In the genomic region with DNA sequence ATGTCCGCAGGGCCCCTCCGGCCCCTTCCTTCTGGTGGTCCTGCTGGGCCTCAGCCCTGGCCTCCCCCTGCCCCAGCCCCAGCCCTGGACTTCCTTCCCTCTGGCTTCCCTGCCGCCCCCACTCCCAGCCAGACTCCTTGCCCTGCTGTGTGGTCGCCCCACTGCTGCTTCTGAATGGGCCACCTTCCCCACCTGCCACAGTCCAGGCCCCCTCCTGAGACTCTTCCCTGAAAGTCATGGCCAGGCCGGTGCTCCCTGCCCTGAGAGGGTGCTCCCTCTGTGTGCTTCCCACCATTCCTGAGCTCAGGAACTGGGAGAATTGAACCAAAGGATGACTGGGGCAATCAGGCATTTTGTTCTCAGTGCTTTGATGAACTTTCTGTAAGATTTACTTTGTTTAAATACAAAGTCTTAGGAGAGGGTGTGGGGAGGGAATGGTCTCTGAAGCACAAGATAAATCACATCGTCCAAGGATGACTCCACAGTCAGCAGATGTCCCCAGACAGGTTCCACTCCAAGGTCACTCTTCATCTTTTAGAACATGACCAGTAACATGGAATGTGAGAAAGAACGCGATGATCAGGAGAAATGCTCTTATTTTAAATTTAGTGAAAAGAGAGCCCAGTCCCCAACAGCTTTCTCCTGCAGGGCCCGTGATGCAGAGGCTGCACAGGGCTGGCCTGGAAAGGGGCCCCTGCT, we compare ENCODE assay signal across 8 cellular contexts. TPM values are rescaled to one million over a fixed set of nuclear protein-coding genes. Genes with fewer than 3 reads are reported as not detected.
DNase-seq lines count a peak whose midpoint lies in the region; ATAC-seq and TF ChIP-seq lines count a peak whose summit lies in the region.

No MANE protein-coding gene starts in this region.

- H2AK9ac ChIP-seq in IMR-90 (replicated peaks; ENCODE audit: low read depth, low read length, poor library complexity), result peak overlapping the region; percentile 78

- BruUV-seq in IMR-90 (replicated peaks; lab: Mats Ljungman, UMichigan), result no TSS peak

- H3K56ac ChIP-seq in IMR-90 (ENCODE audit: extremely low read depth, insufficient read depth, low read length), result no peak overlapping the region

- H3K4me1 ChIP-seq in ACC112 (ENCODE audit: control insufficient read depth, insufficient read depth, low read length, unreplicated experiment), result no peaks in the 10 kb centered on the region
- H3K4me1 ChIP-seq in IMR-90 (ENCODE audit: control insufficient read depth, insufficient read depth, low read length), result peaks cover 8% of the 10 kb centered on the region
- peaks cover 18 to 24% of the 10 kb centered on the region in 2 donors for H3K4me1 ChIP-seq in naive thymus-derived CD4-positive, alpha-beta T cell (ENCODE audit: control insufficient read depth in 2 of 2, insufficient read depth in 2 of 2, low read length in 2 of 2)

- DNase-seq in IMR-90 (no peak), choroid plexus epithelial cell (ENCODE audit: low read depth) (no peak), G401 (ENCODE audit: low spot score) (no peak), KG1 (lab: John Stamatoyannopoulos, UW) (no peak), NCI-H1694 (lab: John Stamatoyannopoulos, UW) (no peak)
- peak in 1 of 9 donors; percentile 18 for DNase-seq in naive thymus-derived CD4-positive, alpha-beta T cell

- peak overlapping the region; percentile 88 to 98 (median 96) for H3K27ac Mint-ChIP-seq in naive thymus-derived CD4-positive, alpha-beta T cell

- no peak for ATAC-seq in IMR-90 (ENCODE audit: low read depth)
- ATAC-seq in naive thymus-derived CD4-positive, alpha-beta T cell, result no peak
- no peak for ATAC-seq in activated CD4-positive, CD25-positive, alpha-beta regulatory T cell treated with anti-CD3 and anti-CD28 coated beads, Interleukin-2, amount 50 U/mL, for 24 hours

- H4K91ac ChIP-seq in IMR-90 (ENCODE audit: insufficient read depth, low read depth, low read length), result peak overlapping the region; percentile 68

- no peak for TF ChIP-seq RAD21 in IMR-90 (IDR thresholded peaks at IDR 0.05; ENCODE audit: low read length)

- TF ChIP-seq POLR2A in IMR-90 (IDR thresholded peaks at IDR 0.05; ENCODE audit: low read depth, low read length), result no peak

- no peaks in the 10 kb centered on the region for H3K9me3 ChIP-seq in IMR-90 (ENCODE audit: control insufficient read depth, insufficient read depth, low read length)
- H3K9me3 ChIP-seq in naive thymus-derived CD4-positive, alpha-beta T cell (ENCODE audit: control insufficient read depth in 2 of 3, low read length in 3 of 3), result no peaks in the 10 kb centered on the region

- H2BK120ac ChIP-seq in IMR-90 (ENCODE audit: low read depth, low read length), result no peak overlapping the region

- peaks cover 8% of the 10 kb centered on the region for H3K9me1 ChIP-seq in IMR-90 (ENCODE audit: insufficient read depth, low read length)

- peak overlapping the region; percentile 83 to 90; a peak in 3 of 4 replicates for H4K8ac ChIP-seq in IMR-90 (ENCODE audit: low read depth in 2 of 2, low read length in 2 of 2)

- H2BK15ac ChIP-seq in IMR-90 (ENCODE audit: low read depth, low read length), result no peak overlapping the region

- H3K27me3 Mint-ChIP-seq in naive thymus-derived CD4-positive, alpha-beta T cell, result no peaks in the 10 kb centered on the region

- H3K36me3 ChIP-seq in ACC112 (ENCODE audit: insufficient read depth, low read length) (no peaks in the 10 kb centered on the region), IMR-90 (ENCODE audit: control insufficient read depth, insufficient read depth, low read length) (peaks cover 13% of the 10 kb centered on the region; the same call in 1 of the 2 replicates)
- peaks cover 0 to 24% (median 6%) of the 10 kb centered on the region in 3 experiments for H3K36me3 ChIP-seq in naive thymus-derived CD4-positive, alpha-beta T cell (ENCODE audit: control insufficient read depth in 2 of 3, insufficient read depth in 3 of 3, low read length in 3 of 3)

- no peak overlapping the region for H3K23ac ChIP-seq in IMR-90 (ENCODE audit: low read depth, low read length)

- H2BK5ac ChIP-seq in IMR-90 (ENCODE audit: low read depth, low read length, poor library complexity, severe bottlenecking), result no peak overlapping the region

- TF ChIP-seq CTCF in IMR-90 (conservative IDR thresholded peaks at IDR 0.05; ENCODE audit: low read depth, low read length) (no peak), choroid plexus epithelial cell (conservative IDR thresholded peaks at IDR 0.05; ENCODE audit: low read depth, low read length) (no peak)

- H3K4me2 ChIP-seq in IMR-90 (ENCODE audit: low read depth, low read length), result peak overlapping the region; percentile 55

- in situ Hi-C loops in IMR-90 (cut with MboI; ENCODE audit: low sequenced_read_pairs) (no loop called here), G401 (cut with HindIII; ENCODE audit: low sequenced_read_pairs) (no loop called here)

- dilution Hi-C loops in IMR-90 (cut with HindIII; ENCODE audit: low sequenced_read_pairs, unreplicated experiment), result no loop called here

- intact Hi-C loops in IMR-90 (cut with micrococcal nuclease), result no loop called here
- intact Hi-C loops in naive thymus-derived CD4-positive, alpha-beta T cell (cut with micrococcal nuclease), result loop anchor here (2.0 to 10.0 kb wide), 4 partner anchors 19 to 503 kb away; partner anchors contain the start of genes APOBEC3F (in 1 of the 2), APOBEC3G (in 1 of the 2) and ATF4 (in 1 of the 2)

- peak overlapping the region; percentile 60 for H3K4ac ChIP-seq in IMR-90 (ENCODE audit: low read depth, low read length)

- H3K27me3 ChIP-seq in ACC112 (ENCODE audit: insufficient read depth, low read length) (no peaks in the 10 kb centered on the region), IMR-90 (ENCODE audit: control insufficient read depth, insufficient read depth, low read length) (no peaks in the 10 kb centered on the region)
- H3K27me3 ChIP-seq in naive thymus-derived CD4-positive, alpha-beta T cell (ENCODE audit: control insufficient read depth in 2 of 2, insufficient read depth in 2 of 2, low read length in 2 of 2), result no peaks in the 10 kb centered on the region

- H4K20me1 ChIP-seq in IMR-90 (ENCODE audit: insufficient read depth, low read length), result no peaks in the 10 kb centered on the region

- H3K79me1 ChIP-seq in IMR-90 (ENCODE audit: low read depth in 1 of 2, low read length in 2 of 2), result peaks cover 0 to 19% of the 10 kb centered on the region in 2 experiments

- H2AK5ac ChIP-seq in IMR-90 (ENCODE audit: low read depth, low read length), result peak overlapping the region; percentile 76; the same call in 1 of the 2 replicates

- POLR2A ChIA-PET in IMR-90 (lab: Charles Lee; ENCODE audit: unreplicated experiment), result no interaction called here
- POLR2A ChIA-PET in naive thymus-derived CD4-positive, alpha-beta T cell (lab: Charles Lee), result interaction anchor here (0.7 to 2.0 kb wide), 10 partner anchors 8 to 297 kb away, joined by 3 to 6 read pairs (median 4); partner anchors contain the start of genes APOBEC3F and RPL3

- peak overlapping the region; percentile 55; the same call in 1 of the 2 replicates for H3K14ac ChIP-seq in IMR-90 (replicated peaks; ENCODE audit: low read depth, low read length)

- H3K4me3 ChIP-seq in ACC112 (ENCODE audit: low read depth, low read length), result peak overlapping the region; percentile 80
- no peak overlapping the region for H3K4me3 ChIP-seq in IMR-90 (ENCODE audit: insufficient read depth, low read depth, low read length)
- H3K4me3 ChIP-seq in choroid plexus epithelial cell (ENCODE audit: low read depth, low read length), result peak overlapping the region; percentile 53
- H3K4me3 ChIP-seq in naive thymus-derived CD4-positive, alpha-beta T cell (ENCODE audit: low read length), result peak overlapping the region; percentile 76

- H3K4me3 Mint-ChIP-seq in naive thymus-derived CD4-positive, alpha-beta T cell, result peak overlapping the region; percentile 91 to 98 (median 94)

- H3K36me3 Mint-ChIP-seq in naive thymus-derived CD4-positive, alpha-beta T cell, result peaks cover 0 to 35% (median 8%) of the 10 kb centered on the region in 5 donors

- no peaks in the 10 kb centered on the region for H3K9me3 Mint-ChIP-seq in naive thymus-derived CD4-positive, alpha-beta T cell

- 94% methylated on average over 2 of the region's 9 CpGs; no CpG with 5 or more reads in 1 of the 2 experiments for WGBS in IMR-90 (ENCODE audit: extremely low coverage in 2 of 2, insufficient read length in 1 of 2), 2 experiments

- H3K9ac ChIP-seq in IMR-90 (ENCODE audit: low read depth, low read length), result no peak overlapping the region

- H2AFZ ChIP-seq in ACC112 (ENCODE audit: low read length, unreplicated experiment) (no peak overlapping the region), IMR-90 (replicated peaks; ENCODE audit: low read length, poor library complexity) (peak overlapping the region; percentile 51)

- no peak overlapping the region for H2BK20ac ChIP-seq in IMR-90 (ENCODE audit: low read depth, low read length)

- CTCF ChIA-PET in IMR-90 (lab: Yijun Ruan, JAX), result no interaction called here
- CTCF ChIA-PET in naive thymus-derived CD4-positive, alpha-beta T cell (lab: Charles Lee), result interaction anchor here (0.9 to 1.0 kb wide), 2 partner anchors 152 to 295 kb away, joined by 3 read pairs; no protein-coding TSS in a partner anchor

- peaks cover 29 to 73% (median 54%) of the 10 kb centered on the region in 7 donors for H3K4me1 Mint-ChIP-seq in naive thymus-derived CD4-positive, alpha-beta T cell

- H3K27ac ChIP-seq in ACC112 (ENCODE audit: low read depth, low read length), result peak overlapping the region; percentile 3; the same call in 1 of the 2 replicates
- peak overlapping the region; percentile 38 for H3K27ac ChIP-seq in IMR-90 (ENCODE audit: insufficient read depth, low read length)
- H3K27ac ChIP-seq in naive thymus-derived CD4-positive, alpha-beta T cell (ENCODE audit: low read depth, low read length), result peak overlapping the region; percentile 86

- H3K18ac ChIP-seq in IMR-90 (ENCODE audit: low read depth, low read length), result peak overlapping the region; percentile 22; the same call in 1 of the 2 replicates

- peak overlapping the region; percentile 82 for H4K5ac ChIP-seq in IMR-90 (ENCODE audit: low read depth, low read length)

- H3K79me2 ChIP-seq in ACC112 (ENCODE audit: control insufficient read depth, insufficient read depth, low read length, unreplicated experiment), result no peaks in the 10 kb centered on the region

RNA-seq across cellular contexts. Expression of gene APOBEC3D, which starts 0.8 kb away (rescaled TPM):
- total RNA-seq in IMR-90 (2012; rRNA removed), result 0.54 and 0.56 TPM in 2 replicates
- polyA plus RNA-seq in IMR-90 (2012; rRNA removed), result 0.44 and 0.51 TPM in 2 replicates
- polyA plus RNA-seq in IMR-90 (2012; cell fraction: cytosol; rRNA removed), result 0.11 and 0.20 TPM in 2 replicates
- 2.5 and 3.7 TPM in 2 replicates for polyA plus RNA-seq in IMR-90 (2012; cell fraction: nucleus; rRNA removed; ENCODE audit: low replicate concordance)
- 10 to 100 TPM; 10.9 to 40.8 (median 19.1) TPM for total RNA-seq in naive thymus-derived CD4-positive, alpha-beta T cell
- 1 to 10 TPM; 7.0 to 9.4 TPM for polyA plus RNA-seq in naive thymus-derived CD4-positive, alpha-beta T cell
- 0.54 TPM in 1 of 2 replicates, not detected in the other for total RNA-seq in G401 (2014; rRNA removed; shearing (Covaris generic))

RNA-seq across cellular contexts. Expression of gene APOBEC3C, which starts 7.6 kb away (rescaled TPM):
- 5.6 and 6.6 TPM in 2 replicates for total RNA-seq in IMR-90 (2012; rRNA removed)
- polyA plus RNA-seq in IMR-90 (2012; rRNA removed), result 26.7 and 32.0 TPM in 2 replicates
- polyA plus RNA-seq in IMR-90 (2012; cell fraction: cytosol; rRNA removed), result 21.9 and 31.4 TPM in 2 replicates
- polyA plus RNA-seq in IMR-90 (2012; cell fraction: nucleus; rRNA removed; ENCODE audit: low replicate concordance), result 17.7 and 30.2 TPM in 2 replicates
- total RNA-seq in naive thymus-derived CD4-positive, alpha-beta T cell, result 100 to 1,000 TPM in 1 of 5 experiments, 10 to 100 TPM in 4; 16.4 to 102 (median 20.5) TPM
- polyA plus RNA-seq in naive thymus-derived CD4-positive, alpha-beta T cell, result 10 to 100 TPM; 41.2 to 46.2 TPM
- total RNA-seq in G401 (2014; rRNA removed; shearing (Covaris generic)), result 1.7 and 2.9 TPM in 2 replicates

RNA-seq across cellular contexts. Expression of gene APOBEC3F, which starts 19.0 kb away (rescaled TPM):
- 3.4 and 4.2 TPM in 2 replicates for total RNA-seq in IMR-90 (2012; rRNA removed)
- 8.3 and 9.1 TPM in 2 replicates for polyA plus RNA-seq in IMR-90 (2012; rRNA removed)
- polyA plus RNA-seq in IMR-90 (2012; cell fraction: cytosol; rRNA removed), result 9.6 and 12.9 TPM in 2 replicates
- 4.2 and 4.6 TPM in 2 replicates for polyA plus RNA-seq in IMR-90 (2012; cell fraction: nucleus; rRNA removed; ENCODE audit: low replicate concordance)
- total RNA-seq in naive thymus-derived CD4-positive, alpha-beta T cell, result 10 to 100 TPM; 12.5 to 40.4 (median 12.7) TPM
- polyA plus RNA-seq in naive thymus-derived CD4-positive, alpha-beta T cell, result 1 to 10 TPM; 4.9 to 9.1 TPM
- total RNA-seq in G401 (2014; rRNA removed; shearing (Covaris generic)), result 4.7 and 9.7 TPM in 2 replicates

RNA-seq across cellular contexts. Expression of gene APOBEC3B, which starts 39.6 kb away (rescaled TPM):
- total RNA-seq in IMR-90 (2012; rRNA removed), result 17.2 and 17.6 TPM in 2 replicates
- polyA plus RNA-seq in IMR-90 (2012; rRNA removed), result 34.2 and 35.1 TPM in 2 replicates
- 19.0 and 30.1 TPM in 2 replicates for polyA plus RNA-seq in IMR-90 (2012; cell fraction: cytosol; rRNA removed)
- 11.0 and 11.8 TPM in 2 replicates for polyA plus RNA-seq in IMR-90 (2012; cell fraction: nucleus; rRNA removed; ENCODE audit: low replicate concordance)
- total RNA-seq in naive thymus-derived CD4-positive, alpha-beta T cell, result 10 to 100 TPM in 2 of 5 experiments, 1 to 10 TPM in 1, under 1 TPM in 1, not detected in 1; 0.30 to 16.0 (median 7.1) TPM
- not detected for polyA plus RNA-seq in naive thymus-derived CD4-positive, alpha-beta T cell
- total RNA-seq in G401 (2014; rRNA removed; shearing (Covaris generic)), result 6.4 and 8.9 TPM in 2 replicates

RNA-seq across cellular contexts. Expression of gene APOBEC3G, which starts 55.4 kb away (rescaled TPM):
- total RNA-seq in IMR-90 (2012; rRNA removed), result 6.7 and 7.0 TPM in 2 replicates
- polyA plus RNA-seq in IMR-90 (2012; rRNA removed), result 4.7 and 5.3 TPM in 2 replicates
- polyA plus RNA-seq in IMR-90 (2012; cell fraction: cytosol; rRNA removed), result 3.1 and 4.4 TPM in 2 replicates
- 4.7 and 8.9 TPM in 2 replicates for polyA plus RNA-seq in IMR-90 (2012; cell fraction: nucleus; rRNA removed; ENCODE audit: low replicate concordance)
- 10 to 100 TPM; 18.5 to 93.2 (median 21.0) TPM for total RNA-seq in naive thymus-derived CD4-positive, alpha-beta T cell
- 10 to 100 TPM; 22.9 to 32.7 TPM for polyA plus RNA-seq in naive thymus-derived CD4-positive, alpha-beta T cell
- total RNA-seq in G401 (2014; rRNA removed; shearing (Covaris generic)), result 2.9 and 5.6 TPM in 2 replicates

Comparison
In these comparisons a context has a peak if more than half of its experiments do, and no peak if none do; other contexts are left out.
1. H3K27ac ChIP-seq: peak in every context shown above with its lines; median percentile 86 in naive thymus-derived CD4-positive, alpha-beta T cell; 38 in IMR-90; 3 in ACC112.